In genomic region chr3:69368129-69368741, GRCh38 we compare ENCODE assay signal across 1 cellular context.
TF ChIP-seq lines count a peak whose summit lies in the region.

No MANE protein-coding gene starts in this region.

TF ChIP-seq in GM12878, 131 proteins besides CTCF, POLR2A, EP300 and RAD21 (continued from another document and continues in another):
- TF ChIP-seq ATF2 (IDR thresholded peaks at IDR 0.05; ENCODE audit: low read length) (peak; percentile 89), EZH2 (IDR thresholded peaks at IDR 0.05; ENCODE audit: borderline replicate concordance, control insufficient read depth, low read depth, low read length) (0 out of 2 replicates have a peak, but pooled peaks have one; percentile 77), ZNF24 (IDR thresholded peaks at IDR 0.05) (peak; percentile 95), MEF2A (IDR thresholded peaks at IDR 0.05; ENCODE audit: insufficient read depth, low read depth, low read length) (0 out of 2 replicates have a peak, but pooled peaks have one; percentile 22), WRNIP1 (IDR thresholded peaks at IDR 0.05; ENCODE audit: borderline replicate concordance, low read depth, low read length) (0 out of 2 replicates have a peak, but pooled peaks have one; percentile 90), SUZ12 (IDR thresholded peaks at IDR 0.05; ENCODE audit: unreplicated experiment) (no peak), SMARCA5 (IDR thresholded peaks at IDR 0.05) (peak; percentile 96), STAT1 (conservative IDR thresholded peaks at IDR 0.05) (no peak), TARDBP (IDR thresholded peaks at IDR 0.05; ENCODE audit: borderline replicate concordance) (no peak), JUND (IDR thresholded peaks at IDR 0.05; ENCODE audit: low read depth, low read length) (no peak), NBN (IDR thresholded peaks at IDR 0.05) (peak; percentile 82), ATF7 (IDR thresholded peaks at IDR 0.05; ENCODE audit: low read depth) (peak; percentile 88), ZBTB4 (CRISPR knock-in tag; IDR thresholded peaks at IDR 0.05) (no peak), PAX5 (IDR thresholded peaks at IDR 0.05; ENCODE audit: borderline replicate concordance, low read depth, low read length) (peak; percentile 85; the same call in 1 of the 2 replicates), TCF3 (IDR thresholded peaks at IDR 0.05; ENCODE audit: borderline replicate concordance, insufficient read depth, low read depth, low read length) (peak; percentile 81), BCL3 (IDR thresholded peaks at IDR 0.05; ENCODE audit: borderline replicate concordance, insufficient read depth, low read depth, low read length, poor library complexity, severe bottlenecking) (peak; percentile 51), IKZF1 (conservative IDR thresholded peaks at IDR 0.05) (peak; percentile 85), ZNF384 (IDR thresholded peaks at IDR 0.05; ENCODE audit: borderline replicate concordance, low read depth, low read length) (no peak; the same call in 1 of the 2 replicates), HSF1 (IDR thresholded peaks at IDR 0.05; ENCODE audit: low read depth, low read length) (no peak), CBX5 (IDR thresholded peaks at IDR 0.05; ENCODE audit: low read depth) (0 out of 2 replicates have a peak, but pooled peaks have one; percentile 63), MXI1 (IDR thresholded peaks at IDR 0.05; ENCODE audit: low read depth, low read length) (peak; percentile 62; the same call in 1 of the 2 replicates), DPF2 (IDR thresholded peaks at IDR 0.05) (peak; percentile 82), BCL11A (IDR thresholded peaks at IDR 0.05; ENCODE audit: low read depth, low read length) (peak; percentile 81; the same call in 1 of the 2 replicates), CHD2 (IDR thresholded peaks at IDR 0.05; ENCODE audit: borderline replicate concordance, low read depth, low read length) (peak; percentile 61; the same call in 1 of the 2 replicates), PBX3 (IDR thresholded peaks at IDR 0.05; ENCODE audit: insufficient replicate concordance, low read depth, low read length) (no peak), TCF12 (IDR thresholded peaks at IDR 0.05; ENCODE audit: low read depth, low read length) (peak; percentile 97), GATAD2B (conservative IDR thresholded peaks at IDR 0.05; ENCODE audit: low read depth) (peak; percentile 52; the same call in 1 of the 2 replicates), CEBPB (IDR thresholded peaks at IDR 0.05; ENCODE audit: borderline replicate concordance in 1 of 2, low read depth in 2 of 2, low read length in 2 of 2) (no peak), CBFB (IDR thresholded peaks at IDR 0.05; ENCODE audit: low read depth) (peak; percentile 91), POLR2AphosphoS5 (IDR thresholded peaks at IDR 0.05; ENCODE audit: low read length) (0 out of 2 replicates have a peak, but pooled peaks have one; percentile 55), CHD4 (IDR thresholded peaks at IDR 0.05) (no peak), NFXL1 (IDR thresholded peaks at IDR 0.05; ENCODE audit: borderline replicate concordance) (no peak), PKNOX1 (IDR thresholded peaks at IDR 0.05) (peak; percentile 51; the same call in 1 of the 2 replicates), NRF1 (conservative IDR thresholded peaks at IDR 0.05; ENCODE audit: low read depth, low read length) (no peak), NFIC (IDR thresholded peaks at IDR 0.05; ENCODE audit: low read depth, low read length) (peak; percentile 77), SPI1 (IDR thresholded peaks at IDR 0.05; ENCODE audit: borderline replicate concordance, insufficient read depth, low read depth, low read length) (peak; percentile 26; the same call in 1 of the 2 replicates), RAD51 (IDR thresholded peaks at IDR 0.05) (no peak), POU2F2 (IDR thresholded peaks at IDR 0.05; ENCODE audit: borderline replicate concordance, low read depth, low read length) (peak; percentile 95), ETV6 (conservative IDR thresholded peaks at IDR 0.05 in 1 of 2, IDR thresholded peaks at IDR 0.05 in 1 of 2; ENCODE audit: borderline replicate concordance in 1 of 2, low read depth in 1 of 2) (peak in 1 of 2 experiments; percentile 60; a peak in 1 of 4 replicates), TBL1XR1 (IDR thresholded peaks at IDR 0.05; ENCODE audit: low read depth, low read length) (0 out of 2 replicates have a peak, but pooled peaks have one; percentile 43), MTA2 (IDR thresholded peaks at IDR 0.05; ENCODE audit: low read depth) (peak; percentile 86), CREB1 (IDR thresholded peaks at IDR 0.05; ENCODE audit: low read depth) (peak; percentile 38; the same call in 1 of the 2 replicates), SKIL (IDR thresholded peaks at IDR 0.05; ENCODE audit: low read depth, poor library complexity, severe bottlenecking) (peak; percentile 36), MYB (IDR thresholded peaks at IDR 0.05; ENCODE audit: borderline replicate concordance, low read depth, low read length) (no peak), ESRRA (IDR thresholded peaks at IDR 0.05; ENCODE audit: low read length) (no peak), ASH2L (IDR thresholded peaks at IDR 0.05; ENCODE audit: borderline replicate concordance, low read depth) (no peak), ZNF687 (IDR thresholded peaks at IDR 0.05) (peak; percentile 55; the same call in 1 of the 2 replicates), SP1 (IDR thresholded peaks at IDR 0.05; ENCODE audit: low read depth, low read length) (peak; percentile 24), FOXM1 (IDR thresholded peaks at IDR 0.05; ENCODE audit: low read depth, low read length) (peak; percentile 57; the same call in 1 of the 2 replicates), EED (IDR thresholded peaks at IDR 0.05; ENCODE audit: low read depth) (peak; percentile 93)
